1 cellular context compared by ENCODE assay signal in the genomic region with DNA sequence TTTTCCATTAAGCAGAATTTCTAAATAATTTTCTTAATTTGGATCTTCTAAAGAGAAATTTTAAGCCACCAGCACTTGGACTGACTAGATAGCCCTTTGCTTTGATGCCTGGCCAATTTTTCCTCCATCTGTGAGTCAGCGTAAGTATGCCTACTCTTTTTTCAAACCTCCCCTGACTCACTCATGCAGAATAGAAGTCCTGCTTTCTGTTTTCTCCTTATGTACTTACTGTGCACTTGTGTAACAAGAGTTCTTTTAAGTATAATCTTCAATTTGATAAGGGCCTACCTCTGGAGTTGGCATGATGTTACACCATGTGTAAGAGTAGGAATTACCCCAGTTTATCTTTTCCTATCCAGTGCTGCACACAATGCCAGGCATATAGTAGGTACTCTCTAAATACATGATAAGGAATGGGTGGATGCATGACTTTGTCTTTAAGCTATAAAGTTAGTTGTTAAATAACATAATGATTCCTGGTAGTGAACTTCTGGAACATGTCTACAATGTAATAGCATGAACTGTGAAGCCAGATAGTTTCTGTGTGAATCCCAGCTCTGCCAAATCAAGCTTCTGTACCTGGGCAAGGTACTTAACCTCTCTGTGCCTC.
TF ChIP-seq lines count a peak whose summit lies in the region.

No MANE protein-coding gene starts in this region.

TF ChIP-seq in K562, 482 proteins besides CTCF, POLR2A, EP300 and RAD21 (continued from another document and continues in another):
- TF ChIP-seq, protein P1, sequence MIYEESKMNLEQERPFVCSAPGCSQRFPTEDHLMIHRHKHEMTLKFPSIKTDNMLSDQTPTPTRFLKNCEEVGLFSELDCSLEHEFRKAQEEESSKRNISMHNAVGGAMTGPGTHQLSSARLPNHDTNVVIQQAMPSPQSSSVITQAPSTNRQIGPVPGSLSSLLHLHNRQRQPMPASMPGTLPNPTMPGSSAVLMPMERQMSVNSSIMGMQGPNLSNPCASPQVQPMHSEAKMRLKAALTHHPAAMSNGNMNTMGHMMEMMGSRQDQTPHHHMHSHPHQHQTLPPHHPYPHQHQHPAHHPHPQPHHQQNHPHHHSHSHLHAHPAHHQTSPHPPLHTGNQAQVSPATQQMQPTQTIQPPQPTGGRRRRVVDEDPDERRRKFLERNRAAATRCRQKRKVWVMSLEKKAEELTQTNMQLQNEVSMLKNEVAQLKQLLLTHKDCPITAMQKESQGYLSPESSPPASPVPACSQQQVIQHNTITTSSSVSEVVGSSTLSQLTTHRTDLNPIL (CRISPR knock-in tag; IDR thresholded peaks at IDR 0.05), result no peak
- TF ChIP-seq POLR2AphosphoS2 (IDR thresholded peaks at IDR 0.05; ENCODE audit: low read length), result no peak
- TF ChIP-seq LEF1 (IDR thresholded peaks at IDR 0.05), result peak; percentile 93
- TF ChIP-seq MBD1 (CRISPR knock-in tag; IDR thresholded peaks at IDR 0.05), result no peak
- TF ChIP-seq MED1 (CRISPR knock-in tag; IDR thresholded peaks at IDR 0.05; ENCODE audit: borderline replicate concordance), result no peak
- TF ChIP-seq, protein P2, sequence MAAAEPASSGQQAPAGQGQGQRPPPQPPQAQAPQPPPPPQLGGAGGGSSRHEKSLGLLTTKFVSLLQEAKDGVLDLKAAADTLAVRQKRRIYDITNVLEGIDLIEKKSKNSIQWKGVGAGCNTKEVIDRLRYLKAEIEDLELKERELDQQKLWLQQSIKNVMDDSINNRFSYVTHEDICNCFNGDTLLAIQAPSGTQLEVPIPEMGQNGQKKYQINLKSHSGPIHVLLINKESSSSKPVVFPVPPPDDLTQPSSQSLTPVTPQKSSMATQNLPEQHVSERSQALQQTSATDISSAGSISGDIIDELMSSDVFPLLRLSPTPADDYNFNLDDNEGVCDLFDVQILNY (CRISPR knock-in tag; IDR thresholded peaks at IDR 0.05), result no peak
- no peak for TF ChIP-seq GATAD2A (IDR thresholded peaks at IDR 0.05)
- no peak for TF ChIP-seq CREB1 (IDR thresholded peaks at IDR 0.05)
- TF ChIP-seq CREB1 (CRISPR knock-in tag; IDR thresholded peaks at IDR 0.05), result no peak
- no peak for TF ChIP-seq ZBTB8A (IDR thresholded peaks at IDR 0.05; ENCODE audit: partially characterized antibody)
- TF ChIP-seq, protein P3, sequence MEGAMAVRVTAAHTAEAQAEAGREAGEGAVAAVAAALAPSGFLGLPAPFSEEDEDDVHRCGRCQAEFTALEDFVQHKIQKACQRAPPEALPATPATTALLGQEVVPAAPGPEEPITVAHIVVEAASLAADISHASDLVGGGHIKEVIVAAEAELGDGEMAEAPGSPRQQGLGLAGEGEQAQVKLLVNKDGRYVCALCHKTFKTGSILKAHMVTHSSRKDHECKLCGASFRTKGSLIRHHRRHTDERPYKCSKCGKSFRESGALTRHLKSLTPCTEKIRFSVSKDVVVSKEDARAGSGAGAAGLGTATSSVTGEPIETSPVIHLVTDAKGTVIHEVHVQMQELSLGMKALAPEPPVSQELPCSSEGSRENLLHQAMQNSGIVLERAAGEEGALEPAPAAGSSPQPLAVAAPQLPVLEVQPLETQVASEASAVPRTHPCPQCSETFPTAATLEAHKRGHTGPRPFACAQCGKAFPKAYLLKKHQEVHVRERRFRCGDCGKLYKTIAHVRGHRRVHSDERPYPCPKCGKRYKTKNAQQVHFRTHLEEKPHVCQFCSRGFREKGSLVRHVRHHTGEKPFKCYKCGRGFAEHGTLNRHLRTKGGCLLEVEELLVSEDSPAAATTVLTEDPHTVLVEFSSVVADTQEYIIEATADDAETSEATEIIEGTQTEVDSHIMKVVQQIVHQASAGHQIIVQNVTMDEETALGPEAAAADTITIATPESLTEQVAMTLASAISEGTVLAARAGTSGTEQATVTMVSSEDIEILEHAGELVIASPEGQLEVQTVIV (CRISPR knock-in tag; IDR thresholded peaks at IDR 0.05; ENCODE audit: borderline replicate concordance), result no peak
- TF ChIP-seq ELK3 (CRISPR knock-in tag; IDR thresholded peaks at IDR 0.05), result no peak
- TF ChIP-seq, protein P4, sequence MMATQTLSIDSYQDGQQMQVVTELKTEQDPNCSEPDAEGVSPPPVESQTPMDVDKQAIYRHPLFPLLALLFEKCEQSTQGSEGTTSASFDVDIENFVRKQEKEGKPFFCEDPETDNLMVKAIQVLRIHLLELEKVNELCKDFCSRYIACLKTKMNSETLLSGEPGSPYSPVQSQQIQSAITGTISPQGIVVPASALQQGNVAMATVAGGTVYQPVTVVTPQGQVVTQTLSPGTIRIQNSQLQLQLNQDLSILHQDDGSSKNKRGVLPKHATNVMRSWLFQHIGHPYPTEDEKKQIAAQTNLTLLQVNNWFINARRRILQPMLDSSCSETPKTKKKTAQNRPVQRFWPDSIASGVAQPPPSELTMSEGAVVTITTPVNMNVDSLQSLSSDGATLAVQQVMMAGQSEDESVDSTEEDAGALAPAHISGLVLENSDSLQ (IDR thresholded peaks at IDR 0.05), result no peak
- no peak for TF ChIP-seq ZNF121 (CRISPR knock-in tag; conservative IDR thresholded peaks at IDR 0.05)
- 0 out of 2 replicates have a peak, but pooled peaks have one; percentile 14 for TF ChIP-seq TEAD4 (IDR thresholded peaks at IDR 0.05; ENCODE audit: low read length)
- no peak for TF ChIP-seq TEAD4 (CRISPR knock-in tag; IDR thresholded peaks at IDR 0.05; ENCODE audit: borderline replicate concordance)
- no peak for TF ChIP-seq ARNT (IDR thresholded peaks at IDR 0.05)
- no peak for TF ChIP-seq IRF1 (CRISPR knock-in tag; IDR thresholded peaks at IDR 0.05; ENCODE audit: borderline replicate concordance)
- TF ChIP-seq CCNT2 (IDR thresholded peaks at IDR 0.05; ENCODE audit: borderline replicate concordance, extremely low read depth, insufficient read length, low read depth, low read length), result no peak
- no peak for TF ChIP-seq EGR1 (conservative IDR thresholded peaks at IDR 0.05)
- TF ChIP-seq SRF (CRISPR knock-in tag; IDR thresholded peaks at IDR 0.05), result no peak
- TF ChIP-seq BMI1 (IDR thresholded peaks at IDR 0.05; ENCODE audit: low read length), result no peak
- TF ChIP-seq ZNF165 (CRISPR knock-in tag; IDR thresholded peaks at IDR 0.05; ENCODE audit: borderline replicate concordance), result no peak
- TF ChIP-seq MYBL2 (IDR thresholded peaks at IDR 0.05; ENCODE audit: low read depth), result no peak
- TF ChIP-seq MYBL2 (CRISPR knock-in tag; IDR thresholded peaks at IDR 0.05; ENCODE audit: borderline replicate concordance), result no peak
- no peak for TF ChIP-seq CHD4 (IDR thresholded peaks at IDR 0.05; ENCODE audit: insufficient read depth, insufficient replicate concordance, low read depth, low read length, poor library complexity, severe bottlenecking)
- no peak for TF ChIP-seq HDGF (IDR thresholded peaks at IDR 0.05)
- no peak for TF ChIP-seq CREBBP (IDR thresholded peaks at IDR 0.05; ENCODE audit: low read depth, low read length)
- TF ChIP-seq IRF2 (CRISPR knock-in tag; IDR thresholded peaks at IDR 0.05), result no peak
- TF ChIP-seq ATF1 (CRISPR knock-in tag; IDR thresholded peaks at IDR 0.05), result no peak
- no peak for TF ChIP-seq ATF1 (tag; IDR thresholded peaks at IDR 0.05)
- TF ChIP-seq HINFP (tag; conservative IDR thresholded peaks at IDR 0.05; ENCODE audit: low read depth), result no peak
- no peak for TF ChIP-seq FOXM1 (IDR thresholded peaks at IDR 0.05; ENCODE audit: low read depth)
- TF ChIP-seq FOXM1 (CRISPR knock-in tag; IDR thresholded peaks at IDR 0.05; ENCODE audit: low read depth), result no peak
- TF ChIP-seq ZC3H4 (CRISPR knock-in tag; IDR thresholded peaks at IDR 0.05; ENCODE audit: borderline replicate concordance), result no peak
- TF ChIP-seq OTX1 (CRISPR knock-in tag; IDR thresholded peaks at IDR 0.05), result no peak
- TF ChIP-seq CBFA2T3 (IDR thresholded peaks at IDR 0.05), result peak; percentile 25; the same call in 1 of the 2 replicates
- no peak for TF ChIP-seq LCOR (CRISPR knock-in tag; IDR thresholded peaks at IDR 0.05)
- TF ChIP-seq SMARCE1 (IDR thresholded peaks at IDR 0.05), result 0 out of 2 replicates have a peak, but pooled peaks have one; percentile 38
- no peak for TF ChIP-seq PHB (CRISPR knock-in tag; IDR thresholded peaks at IDR 0.05)
- TF ChIP-seq RBM14 (IDR thresholded peaks at IDR 0.05; ENCODE audit: borderline replicate concordance, insufficient read depth, low read depth, low read length), result no peak
- TF ChIP-seq STAT5B (CRISPR knock-in tag; IDR thresholded peaks at IDR 0.05), result no peak
- no peak for TF ChIP-seq ZNF217 (CRISPR knock-in tag; IDR thresholded peaks at IDR 0.05)
- TF ChIP-seq CBFA2T2 (conservative IDR thresholded peaks at IDR 0.05), result no peak
- TF ChIP-seq RBM17 (IDR thresholded peaks at IDR 0.05; ENCODE audit: borderline replicate concordance, low read depth, low read length), result no peak
- no peak for TF ChIP-seq HCFC1 (IDR thresholded peaks at IDR 0.05; ENCODE audit: low read depth, low read length)
- TF ChIP-seq TRIM24 (IDR thresholded peaks at IDR 0.05), result no peak
- no peak for TF ChIP-seq ZZZ3 (IDR thresholded peaks at IDR 0.05)
- no peak for TF ChIP-seq PHB2 (IDR thresholded peaks at IDR 0.05; ENCODE audit: low read depth)
- peak; percentile 96 for TF ChIP-seq TCF7 (IDR thresholded peaks at IDR 0.05; ENCODE audit: borderline replicate concordance)
- TF ChIP-seq ESRRA (IDR thresholded peaks at IDR 0.05; ENCODE audit: borderline replicate concordance, low read depth), result no peak
- no peak for TF ChIP-seq KAT2B (IDR thresholded peaks at IDR 0.05; ENCODE audit: low read depth, low read length)
- no peak for TF ChIP-seq PATZ1 (CRISPR knock-in tag; IDR thresholded peaks at IDR 0.05; ENCODE audit: borderline replicate concordance)
- no peak for TF ChIP-seq ZBED1 (IDR thresholded peaks at IDR 0.05)
- TF ChIP-seq, protein P5, sequence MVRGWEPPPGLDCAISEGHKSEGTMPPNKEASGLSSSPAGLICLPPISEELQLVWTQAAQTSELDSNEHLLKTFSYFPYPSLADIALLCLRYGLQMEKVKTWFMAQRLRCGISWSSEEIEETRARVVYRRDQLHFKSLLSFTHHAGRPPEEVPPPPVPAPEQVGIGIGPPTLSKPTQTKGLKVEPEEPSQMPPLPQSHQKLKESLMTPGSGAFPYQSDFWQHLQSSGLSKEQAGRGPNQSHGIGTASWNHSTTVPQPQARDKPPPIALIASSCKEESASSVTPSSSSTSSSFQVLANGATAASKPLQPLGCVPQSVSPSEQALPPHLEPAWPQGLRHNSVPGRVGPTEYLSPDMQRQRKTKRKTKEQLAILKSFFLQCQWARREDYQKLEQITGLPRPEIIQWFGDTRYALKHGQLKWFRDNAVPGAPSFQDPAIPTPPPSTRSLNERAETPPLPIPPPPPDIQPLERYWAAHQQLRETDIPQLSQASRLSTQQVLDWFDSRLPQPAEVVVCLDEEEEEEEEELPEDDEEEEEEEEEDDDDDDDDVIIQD (CRISPR knock-in tag; IDR thresholded peaks at IDR 0.05), result no peak
- TF ChIP-seq, protein P6, sequence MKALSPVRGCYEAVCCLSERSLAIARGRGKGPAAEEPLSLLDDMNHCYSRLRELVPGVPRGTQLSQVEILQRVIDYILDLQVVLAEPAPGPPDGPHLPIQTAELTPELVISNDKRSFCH (CRISPR knock-in tag; IDR thresholded peaks at IDR 0.05), result no peak
- TF ChIP-seq, protein P6 (tag; IDR thresholded peaks at IDR 0.05), result no peak
